Comparison of ENCODE assay signal across 12 cellular contexts in genomic region chr2:45743531-45744391, GRCh38.
DNase-seq lines count a peak whose midpoint lies in the region; ATAC-seq and TF ChIP-seq lines count a peak whose summit lies in the region.
"Had no signal": no experiment of that assay in that cellular context is flagged by ENCODE, and none has a peak within 500 bp of the region (broad histone marks: within the 10 kb centered on the region; RNA-seq: fewer than 3 reads in every experiment).

No MANE protein-coding gene starts in this region.

- H3K9me3 Mint-ChIP-seq in effector memory CD8-positive, alpha-beta T cell = peaks cover 0 to 9% of the 10 kb centered on the region in 2 donors

- H3K79me2 ChIP-seq in osteoblast (ENCODE audit: insufficient read depth, low read length) = no peaks in the 10 kb centered on the region

- H2AFZ ChIP-seq in osteoblast (ENCODE audit: low read length) = no peak overlapping the region

- H3K27ac Mint-ChIP-seq in effector memory CD8-positive, alpha-beta T cell = peak overlapping the region in 1 of 2 donors; percentile 18
- H3K27ac Mint-ChIP-seq: activated naive CD4-positive, alpha-beta T cell treated with anti-CD3 and anti-CD28 coated beads, Interleukin-2, amount 10 ng/mL, durations not matched to agents 7 days and 5 days had no signal

- peaks cover 27% of the 10 kb centered on the region for H4K20me1 ChIP-seq in osteoblast (ENCODE audit: insufficient read depth, low read length)

- no peaks in the 10 kb centered on the region for H3K36me3 Mint-ChIP-seq in effector memory CD8-positive, alpha-beta T cell (ENCODE audit: insufficient read depth)
- H3K36me3 Mint-ChIP-seq: activated naive CD4-positive, alpha-beta T cell treated with anti-CD3 and anti-CD28 coated beads, Interleukin-2, amount 10 ng/mL, durations not matched to agents 7 days and 5 days had no signal

- H3K27me3 Mint-ChIP-seq in effector memory CD8-positive, alpha-beta T cell = no peaks in the 10 kb centered on the region

- peaks cover 11% of the 10 kb centered on the region for H3K4me1 ChIP-seq in osteoblast (ENCODE audit: insufficient read depth, low read length)

- H3K4me2 ChIP-seq in osteoblast (ENCODE audit: insufficient read depth, low read length) = peak overlapping the region; percentile 29

- no peak for TF ChIP-seq CTCF in fibroblast of villous mesenchyme (IDR thresholded peaks at IDR 0.05; ENCODE audit: insufficient read depth, low read depth, low read length)
- TF ChIP-seq CTCF in osteoblast (IDR thresholded peaks at IDR 0.05; ENCODE audit: extremely low read depth, low read depth, low read length) = no peak

- no peak overlapping the region for H3K4me3 ChIP-seq in MG63
- H3K4me3 ChIP-seq in fibroblast of villous mesenchyme (ENCODE audit: low read depth, low read length) = no peak overlapping the region
- H3K4me3 ChIP-seq in osteoblast (ENCODE audit: insufficient read depth, low read length) = no peak overlapping the region

- peaks cover 9 to 10% of the 10 kb centered on the region in 2 donors for H3K4me1 Mint-ChIP-seq in effector memory CD8-positive, alpha-beta T cell (ENCODE audit: low read depth in 2 of 2)
- H3K4me1 Mint-ChIP-seq: activated naive CD4-positive, alpha-beta T cell treated with anti-CD3 and anti-CD28 coated beads, Interleukin-2, amount 10 ng/mL, durations not matched to agents 7 days and 5 days had no signal

- peaks cover 2% of the 10 kb centered on the region; the same call in 1 of the 2 replicates for H3K9me3 ChIP-seq in MG63
- H3K9me3 ChIP-seq in osteoblast (ENCODE audit: low read depth, low read length) = no peaks in the 10 kb centered on the region

- no peaks in the 10 kb centered on the region for H3K27me3 ChIP-seq in MG63
- no peaks in the 10 kb centered on the region for H3K27me3 ChIP-seq in osteoblast (ENCODE audit: insufficient read depth, low read length)

- H3K36me3 ChIP-seq in MG63 = no peaks in the 10 kb centered on the region; the same call in 1 of the 2 replicates
- H3K36me3 ChIP-seq in osteoblast (ENCODE audit: insufficient read depth, low read length) = no peaks in the 10 kb centered on the region

- peak overlapping the region; percentile 17 for H3K27ac ChIP-seq in osteoblast (ENCODE audit: low read depth, low read length)

- no peak overlapping the region for H3K4me3 Mint-ChIP-seq in effector memory CD8-positive, alpha-beta T cell
- H3K4me3 Mint-ChIP-seq: activated naive CD4-positive, alpha-beta T cell treated with anti-CD3 and anti-CD28 coated beads, Interleukin-2, amount 10 ng/mL, durations not matched to agents 7 days and 5 days had no signal

- no peak for ATAC-seq in effector memory CD8-positive, alpha-beta T cell (replicated peaks)
- no peak for ATAC-seq in HG02798 (IDR thresholded peaks at IDR 0.05; ENCODE audit: poor library complexity, unreplicated experiment)

- DNase-seq in AG08395 (ENCODE audit: low spot score) (peak; percentile 51), MG63 (peak; percentile 91), fibroblast of villous mesenchyme (ENCODE audit: low read depth) (peak; percentile 94), osteoblast (ENCODE audit: insufficient read length, low spot score, missing footprints) (peak; percentile 83), erythroblast (lab: John Stamatoyannopoulos, UW) (no peak)
- no peak for DNase-seq in effector memory CD8-positive, alpha-beta T cell
- no peak for DNase-seq in activated CD4-positive, alpha-beta T cell treated with anti-CD3 and anti-CD28 coated beads for 48 hours
- DNase-seq: activated naive CD4-positive, alpha-beta T cell treated with anti-CD3 and anti-CD28 coated beads, Interleukin-2, amount 10 ng/mL, durations not matched to agents 7 days and 5 days; effector memory CD4-positive, alpha-beta T cell; NCI-H446; SHP77 treated with DMSO at 0.1 percent for 48 hours had no signal

- TF ChIP-seq POLR2A in erythroblast (IDR thresholded peaks at IDR 0.05; ENCODE audit: low read length) = no peak

Comparison
In these comparisons a context has a peak if more than half of its experiments do, and no peak if none do; other contexts are left out.
1. DNase-seq: peak in AG08395 (single experiment), MG63 (single experiment), fibroblast of villous mesenchyme (single experiment) and osteoblast (single experiment); none in effector memory CD8-positive, alpha-beta T cell (0 of 3), erythroblast (0 of 2) and activated CD4-positive, alpha-beta T cell treated with anti-CD3 and anti-CD28 coated beads for 48 hours (single experiment).